In the genomic region with DNA sequence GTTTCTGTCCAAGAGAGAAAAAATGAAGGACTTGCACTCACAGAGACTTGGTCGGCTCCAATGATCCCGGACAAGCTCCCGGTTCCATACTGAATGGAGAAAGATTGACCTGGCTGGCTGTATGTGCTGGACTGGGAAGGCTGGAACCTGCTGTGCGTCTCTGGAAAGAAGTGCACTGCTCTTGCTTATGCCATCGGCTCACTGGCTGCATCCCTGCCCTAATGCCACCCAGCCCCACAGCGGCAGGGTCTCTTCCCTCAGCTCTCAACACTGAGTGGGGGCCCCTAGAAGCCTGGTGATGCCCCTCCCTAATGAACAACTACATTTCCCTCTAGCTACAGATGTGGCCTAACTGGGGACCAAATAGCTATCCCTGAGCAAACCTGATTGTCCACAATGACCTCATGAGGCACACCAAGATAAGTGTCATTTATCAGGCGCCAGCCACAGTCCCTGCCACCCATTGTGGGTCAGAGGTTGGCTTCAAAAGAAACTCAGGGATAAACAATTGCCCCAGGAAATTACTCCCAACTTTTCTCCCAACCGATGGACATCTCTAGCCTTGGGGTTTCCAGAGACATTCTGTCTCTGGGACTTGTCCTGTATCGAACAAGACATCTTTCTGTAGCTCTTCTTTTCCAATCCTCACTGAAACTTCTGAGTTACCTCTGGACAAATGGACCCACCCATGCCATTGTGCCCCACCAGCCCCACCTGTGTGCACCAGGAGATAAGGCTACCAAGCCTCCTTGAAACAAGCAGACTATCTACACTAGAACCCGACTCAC, we compare ENCODE assay signal across 1 cellular context.
TF ChIP-seq lines count a peak whose summit lies in the region.

No MANE protein-coding gene starts in this region.

TF ChIP-seq in endothelial cell of umbilical vein, 7 proteins besides CTCF, POLR2A, EP300 and RAD21:
- TF ChIP-seq POLR2AphosphoS5 (IDR thresholded peaks at IDR 0.05; ENCODE audit: insufficient read depth, low read depth, low read length) (no peak), JUN (IDR thresholded peaks at IDR 0.05; ENCODE audit: borderline replicate concordance, insufficient read depth, insufficient read length, low read depth) (no peak), EZH2 (IDR thresholded peaks at IDR 0.05; ENCODE audit: borderline replicate concordance, low read depth, low read length, severe bottlenecking) (no peak), FOS (IDR thresholded peaks at IDR 0.05; ENCODE audit: borderline replicate concordance, insufficient read depth, low read length) (no peak), MYC (IDR thresholded peaks at IDR 0.05; ENCODE audit: low read depth, low read length) (no peak), GATA2 (IDR thresholded peaks at IDR 0.05; ENCODE audit: insufficient read depth, insufficient read length, low read depth, low read length) (no peak)
- TF ChIP-seq, protein P1, sequence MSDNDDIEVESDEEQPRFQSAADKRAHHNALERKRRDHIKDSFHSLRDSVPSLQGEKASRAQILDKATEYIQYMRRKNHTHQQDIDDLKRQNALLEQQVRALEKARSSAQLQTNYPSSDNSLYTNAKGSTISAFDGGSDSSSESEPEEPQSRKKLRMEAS (IDR thresholded peaks at IDR 0.05; ENCODE audit: insufficient read depth, insufficient read length): no peak
TF ChIP-seq in endothelial cell of umbilical vein: peak in this region for 0.
